Comparison of ENCODE assay signal across 8 cellular contexts in genomic region chr12:69471667-69472385, GRCh38. TPM values are rescaled to one million over a fixed set of nuclear protein-coding genes. Genes with fewer than 3 reads are reported as not detected.
DNase-seq lines count a peak whose midpoint lies in the region; ATAC-seq and TF ChIP-seq lines count a peak whose summit lies in the region.

No MANE protein-coding gene starts in this region.

- H3K36me3 ChIP-seq in IMR-90 (ENCODE audit: control insufficient read depth, insufficient read depth, low read length) (no peaks in the 10 kb centered on the region), mammary epithelial cell (ENCODE audit: insufficient read depth, low read length) (no peaks in the 10 kb centered on the region), muscle layer of duodenum (ENCODE audit: control insufficient read depth in 1 of 2, insufficient read depth in 2 of 2, low read length in 2 of 2) (peaks cover 0 to 6% of the 10 kb centered on the region in 2 donors), body of pancreas (replicated peaks in 1 of 2; ENCODE audit: insufficient read depth in 1 of 2, low read depth in 2 of 2) (no peaks in the 10 kb centered on the region)

- no peak for DNase-seq in AG10803 (ENCODE audit: low read depth)
- peak; percentile 8 for DNase-seq in IMR-90
- DNase-seq in mammary epithelial cell, result no peak
- no peak for DNase-seq in body of pancreas
- DNase-seq in activated CD4-positive, CD25-positive, alpha-beta regulatory T cell treated with anti-CD3 and anti-CD28 coated beads, Interleukin-2, amount 50 U/mL, for 72 hours, result no peak
- no peak for DNase-seq in H4 (ENCODE audit: low spot score)

- H3K4me3 ChIP-seq in AG10803 (ENCODE audit: low read length), result peak overlapping the region; percentile 91
- peak overlapping the region; percentile 87 for H3K4me3 ChIP-seq in IMR-90 (ENCODE audit: insufficient read depth, low read depth, low read length)
- H3K4me3 ChIP-seq in mammary epithelial cell (replicated peaks in 1 of 3; ENCODE audit: insufficient read depth in 1 of 3, low read depth in 2 of 3, low read length in 3 of 3), result peak overlapping the region; percentile 92 to 99 (median 94)
- peak overlapping the region; percentile 87 to 92 for H3K4me3 ChIP-seq in muscle layer of duodenum (ENCODE audit: low read depth in 1 of 2, low read length in 2 of 2)
- no peak overlapping the region for H3K4me3 ChIP-seq in body of pancreas

- 100% methylated on average over 1 of the region's 5 CpGs; no CpG with 5 or more reads in 1 of the 2 experiments for WGBS in IMR-90 (ENCODE audit: extremely low coverage in 2 of 2, insufficient read length in 1 of 2), 2 experiments
- WGBS in mammary epithelial cell (ENCODE audit: low coverage, missing lambda C conversion rate), result 60% methylated on average over 5 of the region's 5 CpGs
- 60 to 62% methylated on average over 5 of the region's 5 CpGs for WGBS in body of pancreas, 2 donors

- no peak overlapping the region for H4K91ac ChIP-seq in IMR-90 (ENCODE audit: insufficient read depth, low read depth, low read length)

- H3K56ac ChIP-seq in IMR-90 (ENCODE audit: extremely low read depth, insufficient read depth, low read length), result no peak overlapping the region

- no peak overlapping the region for H2BK5ac ChIP-seq in IMR-90 (ENCODE audit: low read depth, low read length, poor library complexity, severe bottlenecking)

- CTCF ChIA-PET in IMR-90 (lab: Yijun Ruan, JAX), result no interaction called here
- CTCF ChIA-PET in mammary epithelial cell (lab: Charles Lee; ENCODE audit: low non-redundant PET), result interaction anchor here (0.6 kb wide), 1 partner anchor 99 kb away, joined by 6 read pairs; no protein-coding TSS in a partner anchor

- H3K9me3 ChIP-seq in IMR-90 (ENCODE audit: control insufficient read depth, insufficient read depth, low read length) (no peaks in the 10 kb centered on the region), mammary epithelial cell (replicated peaks; ENCODE audit: insufficient read depth, low read length) (no peaks in the 10 kb centered on the region), muscle layer of duodenum (ENCODE audit: control insufficient read depth in 1 of 2, low read length in 2 of 2) (no peaks in the 10 kb centered on the region), body of pancreas (no peaks in the 10 kb centered on the region)

- TSS peak; percentile 29 for BruUV-seq in IMR-90 (replicated peaks; lab: Mats Ljungman, UMichigan)
- TSS peak; percentile 30 for BruUV-seq in mammary epithelial cell (replicated peaks; lab: Mats Ljungman, UMichigan)

- ATAC-seq in IMR-90 (ENCODE audit: low read depth) (no peak), GM19023 (IDR thresholded peaks at IDR 0.05; ENCODE audit: unreplicated experiment) (no peak), body of pancreas (no peak)

- in situ Hi-C loops in IMR-90 (cut with MboI; ENCODE audit: low sequenced_read_pairs), result loop anchor here (10.0 kb wide), 1 partner anchor 103 kb away; no protein-coding TSS in a partner anchor
- in situ Hi-C loops in mammary epithelial cell (cut with MboI; ENCODE audit: low sequenced_read_pairs in 2 of 2), result loop anchor here in 1 of 2 donors (5.0 kb wide), 1 partner anchor 100 kb away; no protein-coding TSS in a partner anchor

- intact Hi-C loops in IMR-90 (cut with micrococcal nuclease) (loop anchor here (2.0 to 5.0 kb wide), 2 partner anchors 55 to 99 kb away; no protein-coding TSS in a partner anchor), mammary epithelial cell (cut with micrococcal nuclease) (loop anchor here (2.0 to 5.0 kb wide), 2 partner anchors 60 to 115 kb away; no protein-coding TSS in a partner anchor), body of pancreas (cut with DNase I) (no loop called here)

- H4K20me1 ChIP-seq in IMR-90 (ENCODE audit: insufficient read depth, low read length) (peaks cover 50% of the 10 kb centered on the region), mammary epithelial cell (ENCODE audit: insufficient read depth, low read length) (no peaks in the 10 kb centered on the region)

- no peak overlapping the region for H2AK9ac ChIP-seq in IMR-90 (replicated peaks; ENCODE audit: low read depth, low read length, poor library complexity)

- H3K27ac ChIP-seq in IMR-90 (ENCODE audit: insufficient read depth, low read length), result no peak overlapping the region
- H3K27ac ChIP-seq in mammary epithelial cell (ENCODE audit: insufficient read depth, low read depth, low read length), result peak overlapping the region; percentile 84
- no peak overlapping the region for H3K27ac ChIP-seq in muscle layer of duodenum (ENCODE audit: low read length)
- no peak overlapping the region for H3K27ac ChIP-seq in body of pancreas

- H3K27me3 ChIP-seq in IMR-90 (ENCODE audit: control insufficient read depth, insufficient read depth, low read length) (no peaks in the 10 kb centered on the region), mammary epithelial cell (ENCODE audit: insufficient read depth, low read length) (no peaks in the 10 kb centered on the region), muscle layer of duodenum (ENCODE audit: low read depth, low read length) (no peaks in the 10 kb centered on the region), body of pancreas (no peaks in the 10 kb centered on the region)

- no peak for TF ChIP-seq CTCF in AG10803 (conservative IDR thresholded peaks at IDR 0.05; ENCODE audit: low read length)
- TF ChIP-seq CTCF in IMR-90 (conservative IDR thresholded peaks at IDR 0.05; ENCODE audit: low read depth, low read length), result no peak
- TF ChIP-seq CTCF in mammary epithelial cell (conservative IDR thresholded peaks at IDR 0.05 in 1 of 2, IDR thresholded peaks at IDR 0.05 in 1 of 2; ENCODE audit: extremely low read depth in 1 of 2, insufficient read depth in 1 of 2, low read depth in 1 of 2, low read length in 2 of 2), result no peak
- no peak for TF ChIP-seq CTCF in body of pancreas (IDR thresholded peaks at IDR 0.05)

- no peak overlapping the region for H2BK120ac ChIP-seq in IMR-90 (ENCODE audit: low read depth, low read length)

- no peak overlapping the region for H4K8ac ChIP-seq in IMR-90 (ENCODE audit: low read depth in 2 of 2, low read length in 2 of 2)

- H3K18ac ChIP-seq in IMR-90 (ENCODE audit: low read depth, low read length), result no peak overlapping the region

- H3K9ac ChIP-seq in IMR-90 (ENCODE audit: low read depth, low read length) (no peak overlapping the region; the same call in 1 of the 2 replicates), mammary epithelial cell (ENCODE audit: insufficient read depth, low read length) (no peak overlapping the region)

- no peak overlapping the region for H2BK15ac ChIP-seq in IMR-90 (ENCODE audit: low read depth, low read length)

- no peak for TF ChIP-seq POLR2A in IMR-90 (IDR thresholded peaks at IDR 0.05; ENCODE audit: low read depth, low read length)
- no peak for TF ChIP-seq POLR2A in body of pancreas (IDR thresholded peaks at IDR 0.05)

- peaks cover 14% of the 10 kb centered on the region; the same call in 1 of the 2 replicates for H3K9me1 ChIP-seq in IMR-90 (ENCODE audit: insufficient read depth, low read length)

- TF ChIP-seq RAD21 in IMR-90 (IDR thresholded peaks at IDR 0.05; ENCODE audit: low read length), result no peak

- no peak overlapping the region for H4K5ac ChIP-seq in IMR-90 (ENCODE audit: low read depth, low read length)

- dilution Hi-C loops in IMR-90 (cut with HindIII; ENCODE audit: low sequenced_read_pairs, unreplicated experiment) (no loop called here), mammary epithelial cell (cut with HindIII; ENCODE audit: low sequenced_read_pairs) (no loop called here)

- POLR2A ChIA-PET in IMR-90 (lab: Charles Lee; ENCODE audit: unreplicated experiment), result no interaction called here

- peaks cover 3 to 43% of the 10 kb centered on the region in 2 experiments; a peak in 3 of 4 replicates for H3K79me1 ChIP-seq in IMR-90 (ENCODE audit: low read depth in 1 of 2, low read length in 2 of 2)

- no peak overlapping the region for H2AK5ac ChIP-seq in IMR-90 (ENCODE audit: low read depth, low read length)

- peaks cover 67% of the 10 kb centered on the region for H3K79me2 ChIP-seq in mammary epithelial cell (ENCODE audit: insufficient read depth, low read length)

- H3K14ac ChIP-seq in IMR-90 (replicated peaks; ENCODE audit: low read depth, low read length), result no peak overlapping the region

- H3K4me1 ChIP-seq in IMR-90 (ENCODE audit: control insufficient read depth, insufficient read depth, low read length) (peaks cover 16% of the 10 kb centered on the region), mammary epithelial cell (ENCODE audit: insufficient read depth, low read length) (peaks cover 27% of the 10 kb centered on the region), muscle layer of duodenum (ENCODE audit: control insufficient read depth in 1 of 2, insufficient read depth in 2 of 2, low read length in 2 of 2) (peaks cover 11 to 56% of the 10 kb centered on the region in 2 donors), body of pancreas (peaks cover 49% of the 10 kb centered on the region)

- no peak overlapping the region for H3K4ac ChIP-seq in IMR-90 (ENCODE audit: low read depth, low read length)

- H2BK20ac ChIP-seq in IMR-90 (ENCODE audit: low read depth, low read length), result no peak overlapping the region

- peak overlapping the region; percentile 90 for H3K4me2 ChIP-seq in IMR-90 (ENCODE audit: low read depth, low read length)
- peak overlapping the region; percentile 84 for H3K4me2 ChIP-seq in mammary epithelial cell (ENCODE audit: insufficient read depth, low read depth, low read length)

- H2AFZ ChIP-seq in IMR-90 (replicated peaks; ENCODE audit: low read length, poor library complexity), result no peak overlapping the region
- no peak overlapping the region for H2AFZ ChIP-seq in mammary epithelial cell (ENCODE audit: low read depth, low read length)

- H3K23ac ChIP-seq in IMR-90 (ENCODE audit: low read depth, low read length), result peak overlapping the region; percentile 33; the same call in 1 of the 2 replicates

TF ChIP-seq in IMR-90, 13 proteins besides CTCF, POLR2A, EP300 and RAD21 (continues in another document):
- TF ChIP-seq MAFK (IDR thresholded peaks at IDR 0.05; ENCODE audit: low read depth, low read length) (no peak), FOS (IDR thresholded peaks at IDR 0.05; ENCODE audit: low read depth, low read length) (no peak), CEBPB (IDR thresholded peaks at IDR 0.05; ENCODE audit: low read depth, low read length) (no peak), MXI1 (IDR thresholded peaks at IDR 0.05; ENCODE audit: borderline replicate concordance, low read depth, low read length) (no peak), NFE2L2 (IDR thresholded peaks at IDR 0.05; ENCODE audit: low read depth, low read length) (no peak), RFX5 (IDR thresholded peaks at IDR 0.05; ENCODE audit: low read depth, low read length) (no peak), BHLHE40 (IDR thresholded peaks at IDR 0.05; ENCODE audit: low read depth, low read length) (no peak), RCOR1 (IDR thresholded peaks at IDR 0.05; ENCODE audit: insufficient replicate concordance, low read length) (no peak)

RNA-seq across cellular contexts. Expression of gene FRS2, which starts 1.6 kb away (rescaled TPM):
- total RNA-seq in IMR-90 (2012; rRNA removed) (58.3 and 65.8 TPM in 2 replicates), mammary epithelial cell (10 to 100 TPM; 30.0 to 72.7 TPM), body of pancreas (10 to 100 TPM in 1 of 2 donors, 1 to 10 TPM in 1; 4.9 to 14.3 TPM)
- polyA plus RNA-seq in IMR-90 (2012; rRNA removed) (12.4 and 13.0 TPM in 2 replicates), mammary epithelial cell (18.6 TPM)
- polyA plus RNA-seq in IMR-90 (2012; cell fraction: cytosol; rRNA removed), result 2.9 and 5.7 TPM in 2 replicates
- 4.4 and 27.1 TPM in 2 replicates for polyA plus RNA-seq in IMR-90 (2012; cell fraction: nucleus; rRNA removed; ENCODE audit: low replicate concordance)
- polyA minus RNA-seq in mammary epithelial cell, result 46.5 TPM
- total RNA-seq in H4 (2014; rRNA removed; shearing (Covaris generic)), result 17.8 and 34.4 TPM in 2 replicates

Comparison
In these comparisons a context has a peak if more than half of its experiments do, and no peak if none do; other contexts are left out.
1. H3K4me3 ChIP-seq: peak in AG10803 (single experiment), IMR-90 (single experiment), mammary epithelial cell (3 of 3) and muscle layer of duodenum (2 of 2); none in body of pancreas (0 of 2).